Comparison of ENCODE assay signal across 11 cellular contexts in genomic region chr11:65592840-65593517, GRCh38. TPM values are rescaled to one million over a fixed set of nuclear protein-coding genes. Genes with fewer than 3 reads are reported as not detected.
A peak's percentile ranks its signal among the peaks of the same experiment; 100 is the strongest.
DNase-seq lines count a peak whose midpoint lies in the region; ATAC-seq and TF ChIP-seq lines count a peak whose summit lies in the region.
"Had no signal": no experiment of that assay in that cellular context is flagged by ENCODE, and none has a peak within 500 bp of the region (broad histone marks: within the 10 kb centered on the region; RNA-seq: fewer than 3 reads in every experiment).

No MANE protein-coding gene starts in this region.

- CTCF ChIA-PET in HCT116 (lab: Charles Lee) (interaction anchor here (1.1 to 3.5 kb wide), 11 partner anchors 8 to 52 kb away, joined by 3 to 28 read pairs (median 10); partner anchors contain the start of genes EHBP1L1, FAM89B and PCNX3), RWPE1 (lab: Yijun Ruan, JAX) (interaction anchor here (0.5 to 2.5 kb wide), 12 partner anchors 10 to 197 kb away, joined by 3 to 16 read pairs (median 6); partner anchors contain the start of gene EHBP1L1)

- peak overlapping the region; percentile 26; the same call in 1 of the 2 replicates for H3K27ac ChIP-seq in HCT116 (ENCODE audit: low read depth, low read length)
- peak overlapping the region; percentile 67 for H3K27ac ChIP-seq in RWPE1
- H3K27ac ChIP-seq in smooth muscle cell (ENCODE audit: low read depth): no peak overlapping the region

- H3K4me2 ChIP-seq in HCT116 (ENCODE audit: low read length) (no peak overlapping the region), smooth muscle cell (peak overlapping the region; percentile 82)

- no peaks in the 10 kb centered on the region for H4K20me1 ChIP-seq in HCT116 (ENCODE audit: insufficient read depth)
- no peaks in the 10 kb centered on the region for H4K20me1 ChIP-seq in smooth muscle cell (ENCODE audit: low read depth)

- no peak for TF ChIP-seq POLR2A in HCT116 (IDR thresholded peaks at IDR 0.05; ENCODE audit: borderline replicate concordance, extremely low read depth, insufficient read depth, insufficient read length)

- peaks cover 5% of the 10 kb centered on the region for H3F3A ChIP-seq in smooth muscle cell (ENCODE audit: low read depth)

- H3K79me2 ChIP-seq in HCT116 (ENCODE audit: insufficient read depth, low read length): no peaks in the 10 kb centered on the region
- no peaks in the 10 kb centered on the region for H3K79me2 ChIP-seq in smooth muscle cell (ENCODE audit: low read depth)

- no TSS peak for BruUV-seq in HCT116 (replicated peaks; lab: Mats Ljungman, UMichigan)

- H3K9me2 ChIP-seq in HCT116 (ENCODE audit: insufficient read depth): no peaks in the 10 kb centered on the region

- H3K4me1 ChIP-seq in HCT116 (ENCODE audit: control insufficient read depth in 1 of 2, insufficient read depth in 2 of 2, low read length in 2 of 2) (peaks cover 20 to 28% of the 10 kb centered on the region in 2 experiments), iPS-15b (ENCODE audit: control insufficient read depth, insufficient read depth, low read length) (peaks cover 3% of the 10 kb centered on the region), smooth muscle cell (ENCODE audit: low read depth) (peaks cover 16% of the 10 kb centered on the region)

- DNase-seq in HCT116 (ENCODE audit: low read depth, low spot score): no peak
- DNase-seq in RWPE1 (ENCODE audit: low spot score): no peak
- DNase-seq in smooth muscle cell (lab: John Stamatoyannopoulos, UW; ENCODE audit: unreplicated experiment): no peak
- DNase-seq in NCI-H128 (lab: John Stamatoyannopoulos, UW; ENCODE audit: unreplicated experiment): no peak
- DNase-seq in GM10266 (ENCODE audit: extremely low spot score): no peak
- DNase-seq: cerebellar nuclear complex, NCI-H226 had no signal

- TF ChIP-seq RAD21 in HCT116 (IDR thresholded peaks at IDR 0.05; ENCODE audit: low read depth): no peak

- no peak overlapping the region for H3K4me3 ChIP-seq in HCT116 (replicated peaks in 1 of 2; ENCODE audit: low read depth in 1 of 2, low read length in 2 of 2)
- H3K4me3 ChIP-seq in iPS-15b (ENCODE audit: low read depth, low read length): peak overlapping the region; percentile 63
- H3K4me3 ChIP-seq in smooth muscle cell: peak overlapping the region; percentile 40

- H3K9me3 ChIP-seq in HCT116 (ENCODE audit: control insufficient read depth in 1 of 2, insufficient read depth in 1 of 2, low read depth in 1 of 2, low read length in 2 of 2) (no peaks in the 10 kb centered on the region), iPS-15b (ENCODE audit: control insufficient read depth, insufficient read depth, low read length) (no peaks in the 10 kb centered on the region), smooth muscle cell (replicated peaks; ENCODE audit: low read depth) (no peaks in the 10 kb centered on the region)

- intact Hi-C loops in HCT116 (cut with micrococcal nuclease): no loop called here

- no peaks in the 10 kb centered on the region for H3K27me3 ChIP-seq in HCT116 (ENCODE audit: insufficient read depth, low read length)
- H3K27me3 ChIP-seq in iPS-15b (ENCODE audit: control insufficient read depth, insufficient read depth, low read length): peaks cover 31% of the 10 kb centered on the region
- no peaks in the 10 kb centered on the region for H3K27me3 ChIP-seq in smooth muscle cell (ENCODE audit: low read depth)

- RAD21 ChIA-PET in HCT116 (lab: Charles Lee; ENCODE audit: low non-redundant PET in 1 of 2, low total read pairs in 2 of 2, uncharacterized antibody in 2 of 2, unreplicated experiment in 2 of 2): no interaction called here

- 66% methylated on average over 24 of the region's 24 CpGs for WGBS in smooth muscle cell (ENCODE audit: low lambda C conversion rate)

- ATAC-seq in HCT116: no peak
- ATAC-seq in GM19463 (IDR thresholded peaks at IDR 0.05; ENCODE audit: unreplicated experiment): no peak
- no peak for ATAC-seq in HG03095 (IDR thresholded peaks at IDR 0.05; ENCODE audit: unreplicated experiment)

- no peak overlapping the region for H3K9ac ChIP-seq in HCT116 (ENCODE audit: low read length)
- H3K9ac ChIP-seq in iPS-15b (ENCODE audit: low read depth, low read length): no peak overlapping the region
- H3K9ac ChIP-seq in smooth muscle cell (ENCODE audit: low read depth): no peak overlapping the region

- TF ChIP-seq CTCF in HCT116 (IDR thresholded peaks at IDR 0.05 in 2 of 3, conservative IDR thresholded peaks at IDR 0.05 in 1 of 3; ENCODE audit: borderline replicate concordance in 1 of 3, insufficient read depth in 1 of 3, low read depth in 2 of 3, low read length in 2 of 3) (no peak), RWPE1 (conservative IDR thresholded peaks at IDR 0.05; ENCODE audit: low read depth) (no peak), smooth muscle cell (IDR thresholded peaks at IDR 0.05; ENCODE audit: borderline replicate concordance, insufficient read depth, poor library complexity, severe bottlenecking) (no peak), GM10266 (IDR thresholded peaks at IDR 0.05; ENCODE audit: control insufficient read depth, insufficient read depth, low read depth, missing control alignments) (no peak)

- H3K36me3 ChIP-seq in HCT116 (ENCODE audit: control insufficient read depth in 1 of 2, insufficient read depth in 2 of 2, low read length in 2 of 2) (peaks cover 0 to under 1% of the 10 kb centered on the region in 2 experiments; a peak in 1 of 4 replicates), iPS-15b (ENCODE audit: control insufficient read depth, insufficient read depth, low read length) (no peaks in the 10 kb centered on the region), smooth muscle cell (ENCODE audit: low read depth) (no peaks in the 10 kb centered on the region)

- POLR2A ChIA-PET in HCT116 (lab: Charles Lee) (no interaction called here), RWPE1 (lab: Yijun Ruan, JAX; ENCODE audit: low non-redundant PET) (no interaction called here)

- H2AFZ ChIP-seq in HCT116 (ENCODE audit: low read depth, low read length, poor library complexity, severe bottlenecking): no peak overlapping the region
- no peak overlapping the region for H2AFZ ChIP-seq in smooth muscle cell (ENCODE audit: low read depth)

TF ChIP-seq in HCT116, 20 proteins besides CTCF, POLR2A, EP300 and RAD21:
- TF ChIP-seq CBX3 (IDR thresholded peaks at IDR 0.05; ENCODE audit: low read depth): no peak
- TF ChIP-seq SIN3A (IDR thresholded peaks at IDR 0.05; ENCODE audit: low read depth): no peak
- no peak for TF ChIP-seq CEBPB (IDR thresholded peaks at IDR 0.05; ENCODE audit: low read depth)
- no peak for TF ChIP-seq EZH2 (IDR thresholded peaks at IDR 0.05)
- TF ChIP-seq ZFX (IDR thresholded peaks at IDR 0.05): no peak
- no peak for TF ChIP-seq SP1 (IDR thresholded peaks at IDR 0.05; ENCODE audit: low read depth)
- TF ChIP-seq, protein P1, sequence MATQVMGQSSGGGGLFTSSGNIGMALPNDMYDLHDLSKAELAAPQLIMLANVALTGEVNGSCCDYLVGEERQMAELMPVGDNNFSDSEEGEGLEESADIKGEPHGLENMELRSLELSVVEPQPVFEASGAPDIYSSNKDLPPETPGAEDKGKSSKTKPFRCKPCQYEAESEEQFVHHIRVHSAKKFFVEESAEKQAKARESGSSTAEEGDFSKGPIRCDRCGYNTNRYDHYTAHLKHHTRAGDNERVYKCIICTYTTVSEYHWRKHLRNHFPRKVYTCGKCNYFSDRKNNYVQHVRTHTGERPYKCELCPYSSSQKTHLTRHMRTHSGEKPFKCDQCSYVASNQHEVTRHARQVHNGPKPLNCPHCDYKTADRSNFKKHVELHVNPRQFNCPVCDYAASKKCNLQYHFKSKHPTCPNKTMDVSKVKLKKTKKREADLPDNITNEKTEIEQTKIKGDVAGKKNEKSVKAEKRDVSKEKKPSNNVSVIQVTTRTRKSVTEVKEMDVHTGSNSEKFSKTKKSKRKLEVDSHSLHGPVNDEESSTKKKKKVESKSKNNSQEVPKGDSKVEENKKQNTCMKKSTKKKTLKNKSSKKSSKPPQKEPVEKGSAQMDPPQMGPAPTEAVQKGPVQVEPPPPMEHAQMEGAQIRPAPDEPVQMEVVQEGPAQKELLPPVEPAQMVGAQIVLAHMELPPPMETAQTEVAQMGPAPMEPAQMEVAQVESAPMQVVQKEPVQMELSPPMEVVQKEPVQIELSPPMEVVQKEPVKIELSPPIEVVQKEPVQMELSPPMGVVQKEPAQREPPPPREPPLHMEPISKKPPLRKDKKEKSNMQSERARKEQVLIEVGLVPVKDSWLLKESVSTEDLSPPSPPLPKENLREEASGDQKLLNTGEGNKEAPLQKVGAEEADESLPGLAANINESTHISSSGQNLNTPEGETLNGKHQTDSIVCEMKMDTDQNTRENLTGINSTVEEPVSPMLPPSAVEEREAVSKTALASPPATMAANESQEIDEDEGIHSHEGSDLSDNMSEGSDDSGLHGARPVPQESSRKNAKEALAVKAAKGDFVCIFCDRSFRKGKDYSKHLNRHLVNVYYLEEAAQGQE (IDR thresholded peaks at IDR 0.05; ENCODE audit: low read depth): no peak

RNA-seq across cellular contexts. Expression of gene KCNK7, which starts 2.6 kb away (rescaled TPM):
- total RNA-seq in HCT116 (2021; ENCODE audit: unreplicated experiment) (0.61 TPM), smooth muscle cell (1.7 TPM in 1 of 2 replicates, not detected in the other)
- polyA plus RNA-seq in HCT116 (2012): 0.66 and 0.91 TPM in 2 replicates
- not detected in 2 replicates for polyA plus RNA-seq in smooth muscle cell
- total RNA-seq: kidney epithelial cell had no signal

RNA-seq across cellular contexts. Expression of gene EHBP1L1, which starts 17.1 kb away (rescaled TPM):
- 105 TPM for total RNA-seq in HCT116 (2021; ENCODE audit: unreplicated experiment)
- 88.5 and 90.6 TPM in 2 replicates for polyA plus RNA-seq in HCT116 (2012)
- 5.1 and 14.0 TPM in 2 replicates for total RNA-seq in smooth muscle cell
- polyA plus RNA-seq in smooth muscle cell: 28.4 and 29.5 TPM in 2 replicates

RNA-seq across cellular contexts. Expression of gene FAM89B, which starts 20.6 kb away (rescaled TPM):
- total RNA-seq in HCT116 (2021; ENCODE audit: unreplicated experiment): 60.0 TPM
- polyA plus RNA-seq in HCT116 (2012): 46.1 and 52.9 TPM in 2 replicates
- 51.4 and 63.9 TPM in 2 replicates for total RNA-seq in smooth muscle cell
- 174 TPM in 2 replicates for polyA plus RNA-seq in smooth muscle cell

RNA-seq across cellular contexts. Expression of gene MAP3K11, which starts 21.0 kb away (rescaled TPM):
- total RNA-seq in HCT116 (2021; ENCODE audit: unreplicated experiment) (59.8 TPM), smooth muscle cell (14.9 and 15.0 TPM in 2 replicates)
- polyA plus RNA-seq in HCT116 (2012): 38.4 and 39.6 TPM in 2 replicates
- 17.3 and 29.7 TPM in 2 replicates for polyA plus RNA-seq in smooth muscle cell

RNA-seq across cellular contexts. Expression of gene PCNX3, which starts 22.6 kb away (rescaled TPM):
- 50.4 TPM for total RNA-seq in HCT116 (2021; ENCODE audit: unreplicated experiment)
- polyA plus RNA-seq in HCT116 (2012): 32.6 and 43.2 TPM in 2 replicates
- total RNA-seq in smooth muscle cell: 12.0 and 17.5 TPM in 2 replicates
- 18.3 and 20.7 TPM in 2 replicates for polyA plus RNA-seq in smooth muscle cell

Comparison
In these comparisons a context has a peak if more than half of its experiments do, and no peak if none do; other contexts are left out.
1. H3K4me3 ChIP-seq: peak in iPS-15b (single experiment) and smooth muscle cell (single experiment); none in HCT116 (0 of 2).